Comparison of ENCODE assay signal across 1 cellular context in the genomic region with DNA sequence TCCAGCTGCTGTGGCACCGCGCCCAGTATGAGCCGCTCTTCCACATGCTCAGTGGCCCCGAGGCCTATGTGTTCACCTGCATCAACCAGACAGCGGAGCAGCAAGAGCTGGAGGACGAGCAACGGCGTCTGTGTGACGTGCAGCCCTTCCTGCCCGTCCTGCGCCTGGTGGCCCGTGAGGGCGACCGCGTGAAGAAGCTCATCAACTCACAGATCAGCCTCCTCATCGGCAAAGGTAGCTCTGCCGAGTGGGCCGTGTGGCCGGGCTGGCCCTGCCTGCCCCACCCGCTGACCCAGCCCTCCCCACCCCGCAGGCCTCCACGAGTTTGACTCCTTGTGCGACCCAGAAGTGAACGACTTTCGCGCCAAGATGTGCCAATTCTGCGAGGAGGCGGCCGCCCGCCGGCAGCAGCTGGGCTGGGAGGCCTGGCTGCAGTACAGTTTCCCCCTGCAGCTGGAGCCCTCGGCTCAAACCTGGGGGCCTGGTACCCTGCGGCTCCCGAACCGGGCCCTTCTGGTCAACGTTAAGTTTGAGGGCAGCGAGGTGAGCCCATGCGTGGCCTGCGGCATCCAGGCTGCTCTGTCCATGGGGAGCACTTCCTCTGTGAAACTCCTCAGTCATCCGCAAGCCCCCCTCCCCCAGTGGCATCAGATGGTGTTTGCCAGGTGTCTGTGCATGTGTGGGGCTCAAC.
TF ChIP-seq lines count a peak whose summit lies in the region.

No MANE protein-coding gene starts in this region.

TF ChIP-seq in GM12878, 131 proteins besides CTCF, POLR2A, EP300 and RAD21:
- no peak for TF ChIP-seq HCFC1 (IDR thresholded peaks at IDR 0.05; ENCODE audit: low read length)
- TF ChIP-seq MEF2B (IDR thresholded peaks at IDR 0.05; ENCODE audit: partially characterized antibody, poor library complexity, severe bottlenecking) = no peak
- TF ChIP-seq SPI1 (IDR thresholded peaks at IDR 0.05; ENCODE audit: borderline replicate concordance, insufficient read depth, low read depth, low read length) = peak; percentile 45; the same call in 1 of the 2 replicates
